In the genomic region with DNA sequence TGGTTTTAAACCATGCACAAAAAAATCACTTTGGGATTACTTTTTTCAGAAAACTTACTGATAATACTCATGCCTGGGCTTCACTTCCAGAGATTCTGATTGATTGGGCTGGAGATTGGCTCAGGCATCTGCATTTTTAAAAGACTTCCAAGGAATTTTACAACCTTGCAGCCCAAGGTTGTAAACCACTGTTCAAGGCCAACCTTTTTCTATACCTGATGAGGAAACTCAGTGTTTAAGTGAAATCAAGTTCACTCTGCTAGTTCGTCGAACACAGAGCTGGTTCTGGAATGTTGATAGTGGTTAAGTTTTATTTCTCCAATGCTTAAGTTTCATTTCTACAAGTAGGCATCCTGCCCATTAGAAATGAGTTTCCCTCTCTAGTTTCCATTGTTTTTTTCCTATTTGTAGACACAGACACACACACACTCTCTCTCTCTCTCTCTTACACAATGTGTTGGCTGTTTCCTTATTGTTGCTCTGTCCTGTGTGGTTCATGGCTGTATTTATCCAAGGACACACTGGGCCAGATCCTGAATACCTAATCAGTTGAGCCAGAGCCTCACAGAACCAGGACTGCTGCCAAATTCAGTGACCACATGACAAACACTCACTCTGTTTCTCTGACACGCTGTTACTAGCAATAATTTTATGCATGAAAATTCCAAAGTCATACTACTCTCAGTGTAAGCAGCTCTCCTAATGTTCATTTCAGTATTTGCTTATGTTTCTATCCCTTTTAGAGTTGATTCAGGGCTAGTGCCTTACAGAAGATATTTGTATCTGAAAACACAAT, we compare ENCODE assay signal across 9 cellular contexts. TPM values are rescaled to one million over a fixed set of nuclear protein-coding genes. Genes with fewer than 3 reads are reported as not detected.
DNase-seq lines count a peak whose midpoint lies in the region; ATAC-seq and TF ChIP-seq lines count a peak whose summit lies in the region.
"Had no signal": no experiment of that assay in that cellular context is flagged by ENCODE, and none has a peak within 500 bp of the region (broad histone marks: within the 10 kb centered on the region; RNA-seq: fewer than 3 reads in every experiment).

No MANE protein-coding gene starts in this region.

- DNase-seq in EL (peak; percentile 84), WTC11 (ENCODE audit: low spot score) (no peak), Right ventricle myocardium inferior (ENCODE audit: missing footprints) (peak; percentile 75), retinal pigment epithelial cell (ENCODE audit: low read depth) (peak; percentile 87)
- DNase-seq in activated CD4-positive, alpha-beta T cell treated with anti-CD3 and anti-CD28 coated beads for 36 hours: no peak
- no peak for DNase-seq in activated naive CD4-positive, alpha-beta T cell treated with anti-CD3 and anti-CD28 coated beads, Interleukin-2, amount 50 U/mL, for 72 hours (ENCODE audit: low spot score in 2 of 2)
- DNase-seq: activated naive CD8-positive, alpha-beta T cell treated with anti-CD3 and anti-CD28 coated beads, Interleukin-2, amount 10 ng/mL, durations not matched to agents 7 days and 5 days had no signal

- intact Hi-C loops in Right ventricle myocardium inferior (cut with DNase I): loop anchor here (5.0 kb wide), 1 partner anchor 47 kb away; the partner anchor contains the start of gene IFIT3
- intact Hi-C loops in activated CD4-positive, alpha-beta T cell treated with anti-CD3 and anti-CD28 coated beads for 36 hours (cut with DNase I, micrococcal nuclease): no loop called here

- H3K4me3 Mint-ChIP-seq in WTC11: no peak overlapping the region
- H3K4me3 Mint-ChIP-seq in activated CD4-positive, alpha-beta T cell treated with anti-CD3 and anti-CD28 coated beads for 36 hours: no peak overlapping the region
- H3K4me3 Mint-ChIP-seq: activated naive CD8-positive, alpha-beta T cell treated with anti-CD3 and anti-CD28 coated beads, Interleukin-2, amount 10 ng/mL, durations not matched to agents 7 days and 5 days had no signal

- H3K4me1 Mint-ChIP-seq in WTC11: peaks cover 19% of the 10 kb centered on the region
- no peaks in the 10 kb centered on the region for H3K4me1 Mint-ChIP-seq in activated CD4-positive, alpha-beta T cell treated with anti-CD3 and anti-CD28 coated beads for 36 hours

- H3K36me3 Mint-ChIP-seq in WTC11: no peaks in the 10 kb centered on the region
- no peaks in the 10 kb centered on the region for H3K36me3 Mint-ChIP-seq in activated CD4-positive, alpha-beta T cell treated with anti-CD3 and anti-CD28 coated beads for 36 hours (ENCODE audit: low read depth)
- H3K36me3 Mint-ChIP-seq in activated naive CD4-positive, alpha-beta T cell treated with anti-CD3 and anti-CD28 coated beads, Interleukin-2, amount 50 U/mL, for 72 hours: no peaks in the 10 kb centered on the region

- H3K27ac Mint-ChIP-seq in WTC11: peak overlapping the region; percentile 69
- no peak overlapping the region for H3K27ac Mint-ChIP-seq in activated CD4-positive, alpha-beta T cell treated with anti-CD3 and anti-CD28 coated beads for 36 hours
- H3K27ac Mint-ChIP-seq in activated naive CD4-positive, alpha-beta T cell treated with anti-CD3 and anti-CD28 coated beads, Interleukin-2, amount 50 U/mL, for 72 hours: no peak overlapping the region
- H3K27ac Mint-ChIP-seq: activated naive CD8-positive, alpha-beta T cell treated with anti-CD3 and anti-CD28 coated beads, Interleukin-2, amount 10 ng/mL, durations not matched to agents 7 days and 5 days had no signal

- no peak for TF ChIP-seq CTCF in WTC11 (IDR thresholded peaks at IDR 0.05)
- no peak for TF ChIP-seq CTCF in retinal pigment epithelial cell (conservative IDR thresholded peaks at IDR 0.05; ENCODE audit: low read depth, low read length)

- CTCF ChIA-PET in WTC11 (lab: Charles Lee): no interaction called here
- CTCF ChIA-PET in activated CD4-positive, alpha-beta T cell treated with anti-CD3 and anti-CD28 coated beads for 36 hours (lab: Charles Lee): no interaction called here

- H3K27me3 Mint-ChIP-seq in WTC11 (ENCODE audit: low read depth): no peaks in the 10 kb centered on the region
- H3K27me3 Mint-ChIP-seq in activated CD4-positive, alpha-beta T cell treated with anti-CD3 and anti-CD28 coated beads for 36 hours: peaks cover 4% of the 10 kb centered on the region

- no peak for ATAC-seq in WTC11
- peak; percentile 97 for ATAC-seq in Right ventricle myocardium inferior
- ATAC-seq in GM21423 (IDR thresholded peaks at IDR 0.05; ENCODE audit: unreplicated experiment): no peak
- ATAC-seq in GM18907 (IDR thresholded peaks at IDR 0.05; ENCODE audit: unreplicated experiment): no peak
- ATAC-seq in activated CD4-positive, alpha-beta T cell treated with anti-CD3 and anti-CD28 coated beads for 36 hours: no peak
- ATAC-seq in activated naive CD4-positive, alpha-beta T cell treated with anti-CD3 and anti-CD28 coated beads, Interleukin-2, amount 50 U/mL, for 72 hours: no peak

- no peak overlapping the region for H3K4me3 ChIP-seq in retinal pigment epithelial cell (ENCODE audit: low read length)

- POLR2A ChIA-PET in WTC11 (lab: Charles Lee): no interaction called here
- POLR2A ChIA-PET in activated CD4-positive, alpha-beta T cell treated with anti-CD3 and anti-CD28 coated beads for 36 hours (lab: Charles Lee): no interaction called here

- H3K9me3 Mint-ChIP-seq in WTC11: no peaks in the 10 kb centered on the region
- H3K9me3 Mint-ChIP-seq in activated CD4-positive, alpha-beta T cell treated with anti-CD3 and anti-CD28 coated beads for 36 hours (ENCODE audit: low read depth): no peaks in the 10 kb centered on the region
- H3K9me3 Mint-ChIP-seq in activated naive CD4-positive, alpha-beta T cell treated with anti-CD3 and anti-CD28 coated beads, Interleukin-2, amount 50 U/mL, for 72 hours: no peaks in the 10 kb centered on the region
- H3K9me3 Mint-ChIP-seq: activated naive CD8-positive, alpha-beta T cell treated with anti-CD3 and anti-CD28 coated beads, Interleukin-2, amount 10 ng/mL, durations not matched to agents 7 days and 5 days had no signal

TF ChIP-seq in WTC11, 78 proteins besides CTCF, POLR2A, EP300 and RAD21:
- TF ChIP-seq, protein P1, sequence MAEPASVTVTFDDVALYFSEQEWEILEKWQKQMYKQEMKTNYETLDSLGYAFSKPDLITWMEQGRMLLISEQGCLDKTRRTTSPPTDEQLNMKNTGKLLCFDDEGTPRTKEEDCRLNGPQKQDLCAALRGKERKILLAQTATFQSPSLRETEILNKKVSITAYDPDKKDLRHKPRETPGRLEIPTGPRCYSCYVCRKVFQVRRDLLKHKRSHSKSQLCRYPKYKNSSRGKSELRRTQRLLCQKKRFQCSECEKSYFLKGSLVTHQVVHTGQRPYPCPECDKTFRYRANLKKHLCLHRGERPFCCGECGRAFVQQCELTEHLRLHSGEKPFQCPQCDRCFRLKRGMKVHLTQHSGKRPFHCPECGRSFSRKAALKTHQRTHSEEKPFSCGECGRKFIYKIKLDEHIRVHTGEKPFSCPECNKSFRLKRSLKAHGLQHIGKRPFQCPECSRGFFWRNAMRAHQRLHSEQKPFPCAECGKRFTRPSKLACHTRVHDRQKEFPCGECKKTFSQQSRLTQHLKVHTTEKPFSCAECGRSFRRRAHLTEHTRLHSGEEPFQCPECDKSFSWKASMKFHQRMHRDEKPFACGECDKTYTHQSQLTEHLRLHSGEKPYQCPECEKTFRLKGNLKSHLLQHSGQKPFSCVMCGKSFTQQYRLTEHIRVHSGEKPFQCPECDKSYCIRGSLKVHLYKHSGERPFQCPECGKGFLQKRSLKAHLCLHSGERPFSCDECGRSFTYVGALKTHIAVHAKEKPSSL (CRISPR knock-in tag; conservative IDR thresholded peaks at IDR 0.05): no peak
- peak; percentile 75 for TF ChIP-seq GABPB1 (CRISPR knock-in tag; IDR thresholded peaks at IDR 0.05)

RNA-seq across cellular contexts. Expression of gene IFIT1B, which starts 3.7 kb away (rescaled TPM):
- total RNA-seq in WTC11 (2021) (not detected in 3 replicates), Right ventricle myocardium inferior (not detected)
- not detected for total RNA-seq in activated CD4-positive, alpha-beta T cell treated with anti-CD3 and anti-CD28 coated beads for 36 hours
- not detected for total RNA-seq in activated naive CD4-positive, alpha-beta T cell treated with anti-CD3 and anti-CD28 coated beads, Interleukin-2, amount 50 U/mL, for 72 hours
- total RNA-seq: activated naive CD8-positive, alpha-beta T cell treated with anti-CD3 and anti-CD28 coated beads, Interleukin-2, amount 10 ng/mL, durations not matched to agents 7 days and 5 days had no signal

RNA-seq across cellular contexts. Expression of gene IFIT1, which starts 18.3 kb away (rescaled TPM):
- total RNA-seq in WTC11 (2021): 1.5 to 2.0 TPM (median 1.5 TPM) in 3 replicates
- total RNA-seq in Right ventricle myocardium inferior: 36.0 TPM
- 1 to 10 TPM; 5.9 to 6.5 TPM for total RNA-seq in activated CD4-positive, alpha-beta T cell treated with anti-CD3 and anti-CD28 coated beads for 36 hours
- 1 to 10 TPM; 1.6 to 9.0 TPM for total RNA-seq in activated naive CD4-positive, alpha-beta T cell treated with anti-CD3 and anti-CD28 coated beads, Interleukin-2, amount 50 U/mL, for 72 hours

RNA-seq across cellular contexts. Expression of gene IFIT5, which starts 40.3 kb away (rescaled TPM):
- total RNA-seq in WTC11 (2021): 1.7 to 2.0 TPM (median 1.8 TPM) in 3 replicates
- total RNA-seq in Right ventricle myocardium inferior: 8.2 TPM
- 10 to 100 TPM; 14.4 to 14.9 TPM for total RNA-seq in activated CD4-positive, alpha-beta T cell treated with anti-CD3 and anti-CD28 coated beads for 36 hours
- total RNA-seq in activated naive CD4-positive, alpha-beta T cell treated with anti-CD3 and anti-CD28 coated beads, Interleukin-2, amount 50 U/mL, for 72 hours: 10 to 100 TPM in 1 of 2 donors, 1 to 10 TPM in 1; 3.1 to 10.9 TPM

RNA-seq across cellular contexts. Expression of gene IFIT3, which starts 46.3 kb away (rescaled TPM):
- total RNA-seq in WTC11 (2021) (0.14 to 0.42 TPM (median 0.39 TPM) in 3 replicates), Right ventricle myocardium inferior (7.0 TPM)
- total RNA-seq in activated CD4-positive, alpha-beta T cell treated with anti-CD3 and anti-CD28 coated beads for 36 hours: 10 to 100 TPM; 19.2 to 21.1 TPM
- 10 to 100 TPM in 1 of 2 donors, 1 to 10 TPM in 1; 2.6 to 12.6 TPM for total RNA-seq in activated naive CD4-positive, alpha-beta T cell treated with anti-CD3 and anti-CD28 coated beads, Interleukin-2, amount 50 U/mL, for 72 hours

Comparison
In these comparisons a context has a peak if more than half of its experiments do, and no peak if none do; other contexts are left out.
1. DNase-seq: peak in EL (single experiment), Right ventricle myocardium inferior (single experiment) and retinal pigment epithelial cell (single experiment); none in WTC11 (single experiment), activated CD4-positive, alpha-beta T cell treated with anti-CD3 and anti-CD28 coated beads for 36 hours (single experiment) and activated naive CD4-positive, alpha-beta T cell treated with anti-CD3 and anti-CD28 coated beads, Interleukin-2, amount 50 U/mL, for 72 hours (0 of 2).